Comparison of ENCODE assay signal across 8 cellular contexts in the genomic region with DNA sequence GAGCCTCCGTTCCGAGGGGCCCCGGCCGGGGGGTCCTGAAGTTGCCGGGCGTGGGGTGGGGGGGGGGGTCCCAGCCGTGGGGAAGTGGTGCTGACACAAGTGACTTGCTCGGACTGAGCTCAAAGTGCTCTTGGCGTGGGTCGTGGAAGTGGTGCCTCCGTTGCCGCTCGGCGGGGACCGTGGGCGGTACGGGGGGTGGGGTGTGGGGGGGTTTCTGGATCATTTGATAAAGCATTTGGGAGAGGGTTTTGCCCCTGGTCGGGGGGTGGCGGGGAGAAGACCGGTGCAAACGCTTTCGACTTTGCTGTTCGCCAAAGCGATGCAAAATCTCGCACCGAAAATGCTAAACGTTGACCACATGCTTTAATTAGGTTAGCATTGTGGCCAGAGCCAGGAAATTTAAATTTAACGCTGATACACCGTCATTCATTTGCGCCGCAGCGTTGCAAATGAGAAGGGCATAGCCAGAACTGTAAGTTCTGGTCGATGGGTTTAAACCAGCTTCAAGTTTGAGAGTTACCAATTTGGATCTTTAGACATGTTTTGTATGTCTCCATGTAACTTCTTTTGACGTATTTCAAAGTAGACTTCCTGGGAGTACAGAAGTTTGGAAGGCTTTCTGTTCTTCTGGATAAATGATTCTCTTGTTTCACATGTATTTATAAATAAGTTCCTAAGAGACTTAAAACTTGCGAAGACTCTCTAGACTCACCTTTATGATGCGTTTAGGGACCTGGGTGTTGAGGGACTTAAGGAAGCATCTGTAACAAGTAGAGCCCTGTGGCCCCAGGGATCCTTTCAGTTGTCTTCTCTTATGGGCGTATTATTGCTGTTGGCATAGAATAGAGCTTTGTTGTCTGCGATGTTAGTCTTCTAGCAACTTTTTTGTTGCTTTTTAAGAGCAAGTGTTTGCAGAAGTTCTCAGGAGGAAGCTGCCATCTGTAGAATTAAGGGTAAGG. TPM values are rescaled to one million over a fixed set of nuclear protein-coding genes. Genes with fewer than 3 reads are reported as not detected.
DNase-seq lines count a peak whose midpoint lies in the region; TF ChIP-seq lines count a peak whose summit lies in the region.

No MANE protein-coding gene starts in this region.

- H3K4me3 Mint-ChIP-seq in activated T-helper 1 cell treated with anti-CD3 and anti-CD28 coated beads, Interleukin-12 subunit alpha, Interleukin-12 subunit beta, Interleukin-2, Interleukin-4 antibody, amounts not matched to agents 30 ng/mL and 10 ng/mL and 1 ng/mL, durations not matched to agents 14 hours and 24 hours and 36 hours = peak overlapping the region; percentile 89

- intact Hi-C loops in activated T-helper 1 cell treated with anti-CD3 and anti-CD28 coated beads, Interleukin-12 subunit alpha, Interleukin-12 subunit beta, Interleukin-2, Interleukin-4 antibody, amounts not matched to agents 30 ng/mL and 10 ng/mL and 1 ng/mL, durations not matched to agents 14 hours and 24 hours and 36 hours (cut with micrococcal nuclease) = loop anchor here (1.0 to 10.0 kb wide), 8 partner anchors 70 to 1228 kb away; a partner anchor contains a TSS

- H3K9me3 Mint-ChIP-seq in activated T-helper 1 cell treated with anti-CD3 and anti-CD28 coated beads, Interleukin-12 subunit alpha, Interleukin-12 subunit beta, Interleukin-2, Interleukin-4 antibody, amounts not matched to agents 30 ng/mL and 10 ng/mL and 1 ng/mL, durations not matched to agents 14 hours and 24 hours and 36 hours = peaks cover 31% of the 10 kb centered on the region

- peak overlapping the region; percentile 64 for H3K4me3 ChIP-seq in retinal pigment epithelial cell (ENCODE audit: low read length)

- H3K27me3 Mint-ChIP-seq in activated T-helper 1 cell treated with anti-CD3 and anti-CD28 coated beads, Interleukin-12 subunit alpha, Interleukin-12 subunit beta, Interleukin-2, Interleukin-4 antibody, amounts not matched to agents 30 ng/mL and 10 ng/mL and 1 ng/mL, durations not matched to agents 14 hours and 24 hours and 36 hours (ENCODE audit: insufficient read depth) = peaks cover 26% of the 10 kb centered on the region

- no peak for TF ChIP-seq CTCF in retinal pigment epithelial cell (conservative IDR thresholded peaks at IDR 0.05; ENCODE audit: low read depth, low read length)

- H3K36me3 Mint-ChIP-seq in activated T-helper 1 cell treated with anti-CD3 and anti-CD28 coated beads, Interleukin-12 subunit alpha, Interleukin-12 subunit beta, Interleukin-2, Interleukin-4 antibody, amounts not matched to agents 30 ng/mL and 10 ng/mL and 1 ng/mL, durations not matched to agents 14 hours and 24 hours and 36 hours (ENCODE audit: low read depth) = peaks cover 9% of the 10 kb centered on the region

- peak; percentile 71 for DNase-seq in activated effector memory CD4-positive, alpha-beta T cell treated with anti-CD3 and anti-CD28 coated beads, Interleukin-2, amount 50 U/mL, for 16 hours
- no peak for DNase-seq in activated effector memory CD4-positive, alpha-beta T cell treated with Interleukin-2 at 50 U/mL for 16 hours
- DNase-seq in NAMALWA (ENCODE audit: low spot score) (peak; percentile 79), globus pallidus (ENCODE audit: low spot score) (peak; percentile 26), retinal pigment epithelial cell (ENCODE audit: low read depth) (no peak), NCI-H345 treated with DMSO at 0.1 percent for 48 hours (lab: John Stamatoyannopoulos, UW; ENCODE audit: unreplicated experiment) (no peak), NCI-H2196 treated with DMSO at 0.1 percent for 48 hours (lab: John Stamatoyannopoulos, UW; ENCODE audit: unreplicated experiment) (no peak)
- no peak for DNase-seq in activated T-helper 1 cell treated with anti-CD3 and anti-CD28 coated beads, Interleukin-12 subunit alpha, Interleukin-12 subunit beta, Interleukin-2, Interleukin-4 antibody, amounts not matched to agents 30 ng/mL and 10 ng/mL and 1 ng/mL, durations not matched to agents 14 hours and 24 hours and 36 hours (ENCODE audit: low spot score)

- peaks cover 60% of the 10 kb centered on the region for H3K4me1 Mint-ChIP-seq in activated T-helper 1 cell treated with anti-CD3 and anti-CD28 coated beads, Interleukin-12 subunit alpha, Interleukin-12 subunit beta, Interleukin-2, Interleukin-4 antibody, amounts not matched to agents 30 ng/mL and 10 ng/mL and 1 ng/mL, durations not matched to agents 14 hours and 24 hours and 36 hours (ENCODE audit: low read depth)

- peak overlapping the region; percentile 83 for H3K27ac Mint-ChIP-seq in activated T-helper 1 cell treated with anti-CD3 and anti-CD28 coated beads, Interleukin-12 subunit alpha, Interleukin-12 subunit beta, Interleukin-2, Interleukin-4 antibody, amounts not matched to agents 30 ng/mL and 10 ng/mL and 1 ng/mL, durations not matched to agents 14 hours and 24 hours and 36 hours

RNA-seq across cellular contexts. Expression of a gene that starts 1.0 kb away (rescaled TPM):
- 26.8 and 29.5 TPM in 2 replicates for total RNA-seq in activated T-helper 1 cell treated with anti-CD3 and anti-CD28 coated beads, Interleukin-12 subunit alpha, Interleukin-12 subunit beta, Interleukin-2, Interleukin-4 antibody, amounts not matched to agents 30 ng/mL and 10 ng/mL and 1 ng/mL, durations not matched to agents 14 hours and 24 hours and 36 hours

Comparison
In these comparisons a context has a peak if more than half of its experiments do, and no peak if none do; other contexts are left out.
1. DNase-seq: peak in activated effector memory CD4-positive, alpha-beta T cell treated with anti-CD3 and anti-CD28 coated beads, Interleukin-2, amount 50 U/mL, for 16 hours (single experiment), NAMALWA (single experiment) and globus pallidus (single experiment); none in activated effector memory CD4-positive, alpha-beta T cell treated with Interleukin-2 at 50 U/mL for 16 hours (single experiment), activated T-helper 1 cell treated with anti-CD3 and anti-CD28 coated beads, Interleukin-12 subunit alpha, Interleukin-12 subunit beta, Interleukin-2, Interleukin-4 antibody, amounts not matched to agents 30 ng/mL and 10 ng/mL and 1 ng/mL, durations not matched to agents 14 hours and 24 hours and 36 hours (single experiment), retinal pigment epithelial cell (single experiment), NCI-H345 treated with DMSO at 0.1 percent for 48 hours (single experiment) and NCI-H2196 treated with DMSO at 0.1 percent for 48 hours (single experiment).